ENCODE assay signal across 24 cellular contexts in genomic region chr5:54795284-54795683, GRCh38.
A peak's percentile ranks its signal among the peaks of the same experiment; 100 is the strongest.
DNase-seq lines count a peak whose midpoint lies in the region; ATAC-seq and TF ChIP-seq lines count a peak whose summit lies in the region.
"Had no signal": no experiment of that assay in that cellular context is flagged by ENCODE, and none has a peak within 500 bp of the region (broad histone marks: within the 10 kb centered on the region; RNA-seq: fewer than 3 reads in every experiment).

No MANE protein-coding gene starts in this region.

- no peak overlapping the region for H3K4me3 Mint-ChIP-seq in activated CD8-positive, alpha-beta memory T cell treated with anti-CD3 and anti-CD28 coated beads, Interleukin-2, amount 10 ng/mL, durations not matched to agents 7 days and 5 days
- H3K4me3 Mint-ChIP-seq in activated T-helper 17 cell treated with anti-CD3 and anti-CD28 coated beads, Interleukin-2, amount 50 U/mL, for 72 hours, result peak overlapping the region; percentile 38
- H3K4me3 Mint-ChIP-seq: B cell; CD8-positive, alpha-beta memory T cell; IgD-negative memory B cell; nephron progenitor cell; type B pancreatic cell had no signal

- CTCF ChIA-PET in activated CD8-positive, alpha-beta memory T cell treated with anti-CD3 and anti-CD28 coated beads, Interleukin-2, amount 10 ng/mL, durations not matched to agents 7 days and 5 days (lab: Charles Lee), result interaction anchor here (1.0 to 2.5 kb wide), 4 partner anchors 26 to 278 kb away, joined by 3 to 5 read pairs (median 3); partner anchors contain the start of gene SNX18

- no peak for TF ChIP-seq CTCF in fibroblast of pulmonary artery (IDR thresholded peaks at IDR 0.05; ENCODE audit: low read length, missing control alignments)

- H3K36me3 Mint-ChIP-seq in activated CD8-positive, alpha-beta memory T cell treated with anti-CD3 and anti-CD28 coated beads, Interleukin-2, amount 10 ng/mL, durations not matched to agents 7 days and 5 days, result peaks cover 10% of the 10 kb centered on the region
- H3K36me3 Mint-ChIP-seq in activated T-helper 17 cell treated with anti-CD3 and anti-CD28 coated beads, Interleukin-2, amount 50 U/mL, for 72 hours (ENCODE audit: low read depth), result no peaks in the 10 kb centered on the region
- H3K36me3 Mint-ChIP-seq: IgD-negative memory B cell, type B pancreatic cell had no signal

- peaks cover 32% of the 10 kb centered on the region for H3K4me1 Mint-ChIP-seq in activated CD8-positive, alpha-beta memory T cell treated with anti-CD3 and anti-CD28 coated beads, Interleukin-2, amount 10 ng/mL, durations not matched to agents 7 days and 5 days
- H3K4me1 Mint-ChIP-seq in activated T-helper 17 cell treated with anti-CD3 and anti-CD28 coated beads, Interleukin-2, amount 50 U/mL, for 72 hours, result peaks cover 12% of the 10 kb centered on the region
- H3K4me1 Mint-ChIP-seq: nephron progenitor cell had no signal

- H3K27me3 Mint-ChIP-seq in activated CD8-positive, alpha-beta memory T cell treated with anti-CD3 and anti-CD28 coated beads, Interleukin-2, amount 10 ng/mL, durations not matched to agents 7 days and 5 days, result no peaks in the 10 kb centered on the region
- peaks cover 3% of the 10 kb centered on the region for H3K27me3 Mint-ChIP-seq in activated T-helper 17 cell treated with anti-CD3 and anti-CD28 coated beads, Interleukin-2, amount 50 U/mL, for 72 hours
- H3K27me3 Mint-ChIP-seq: B cell, type B pancreatic cell had no signal

- peak; percentile 7 for ATAC-seq in activated CD8-positive, alpha-beta memory T cell treated with anti-CD3 and anti-CD28 coated beads, Interleukin-2, amount 10 ng/mL, durations not matched to agents 7 days and 5 days
- ATAC-seq in activated T-helper 17 cell treated with anti-CD3 and anti-CD28 coated beads, Interleukin-2, amount 50 U/mL, for 72 hours (replicated peaks), result no peak
- no peak for ATAC-seq in GM21381 (IDR thresholded peaks at IDR 0.05; ENCODE audit: unreplicated experiment)
- no peak for ATAC-seq in GM21526 (IDR thresholded peaks at IDR 0.05; ENCODE audit: low FRiP score, unreplicated experiment)
- no peak for ATAC-seq in left colon
- ATAC-seq: heart left ventricle had no signal

- no peaks in the 10 kb centered on the region for H3K9me3 Mint-ChIP-seq in activated CD8-positive, alpha-beta memory T cell treated with anti-CD3 and anti-CD28 coated beads, Interleukin-2, amount 10 ng/mL, durations not matched to agents 7 days and 5 days (ENCODE audit: low read depth)
- H3K9me3 Mint-ChIP-seq in activated T-helper 17 cell treated with anti-CD3 and anti-CD28 coated beads, Interleukin-2, amount 50 U/mL, for 72 hours, result no peaks in the 10 kb centered on the region
- H3K9me3 Mint-ChIP-seq: CD8-positive, alpha-beta memory T cell; type B pancreatic cell had no signal

- intact Hi-C loops in left colon (cut with DNase I, micrococcal nuclease), result no loop called here

- DNase-seq in activated CD8-positive, alpha-beta memory T cell treated with anti-CD3 and anti-CD28 coated beads, Interleukin-2, amount 10 ng/mL, durations not matched to agents 7 days and 5 days, result no peak
- no peak for DNase-seq in activated CD8-positive, alpha-beta memory T cell treated with anti-CD3 and anti-CD28 coated beads, Interleukin-2, amount 50 U/mL, for 48 hours
- DNase-seq in M059J (ENCODE audit: low read depth) (peak; percentile 36), fibroblast of pulmonary artery (ENCODE audit: low read depth) (peak; percentile 18), left colon (no peak)
- DNase-seq: activated CD4-positive, alpha-beta T cell treated with anti-CD3 and anti-CD28 coated beads for 1 hour; adrenal gland; CD8-positive, alpha-beta memory T cell; DMS 273 treated with DMSO at 0.1 percent for 48 hours; effector CD4-positive, alpha-beta T cell; heart left ventricle; NCI-H1105 treated with DMSO at 0.1 percent for 48 hours; NCI-H2029 treated with DMSO at 0.1 percent for 48 hours; NCI-H2227 treated with DMSO at 0.1 percent for 48 hours; NCI-H69; nephron progenitor cell had no signal

- no peak overlapping the region for H3K4me3 ChIP-seq in fibroblast of pulmonary artery (replicated peaks; ENCODE audit: low read depth, low read length)
- H3K4me3 ChIP-seq: adrenal gland, heart left ventricle, SJSA1, skin epidermis had no signal

- H3K27ac Mint-ChIP-seq in activated CD8-positive, alpha-beta memory T cell treated with anti-CD3 and anti-CD28 coated beads, Interleukin-2, amount 10 ng/mL, durations not matched to agents 7 days and 5 days, result peak overlapping the region; percentile 75
- H3K27ac Mint-ChIP-seq in activated T-helper 17 cell treated with anti-CD3 and anti-CD28 coated beads, Interleukin-2, amount 50 U/mL, for 72 hours, result no peak overlapping the region
- H3K27ac Mint-ChIP-seq: B cell, IgD-negative memory B cell, nephron progenitor cell, type B pancreatic cell had no signal

Comparison
In these comparisons a context has a peak if more than half of its experiments do, and no peak if none do; other contexts are left out.
1. DNase-seq: peak in M059J (single experiment) and fibroblast of pulmonary artery (single experiment); none in activated CD8-positive, alpha-beta memory T cell treated with anti-CD3 and anti-CD28 coated beads, Interleukin-2, amount 10 ng/mL, durations not matched to agents 7 days and 5 days (single experiment), activated CD8-positive, alpha-beta memory T cell treated with anti-CD3 and anti-CD28 coated beads, Interleukin-2, amount 50 U/mL, for 48 hours (single experiment) and left colon (0 of 2).